In genomic region chr19:12871681-12872080, GRCh38 we compare ENCODE assay signal across 1 cellular context.
TF ChIP-seq lines count a peak whose summit lies in the region.

No MANE protein-coding gene starts in this region.

TF ChIP-seq in HEK293, 187 proteins besides CTCF, POLR2A, EP300 and RAD21 (continued from another document):
- TF ChIP-seq PRDM10 (tag by site-specific recombination; IDR thresholded peaks at IDR 0.05): peak; percentile 30
- TF ChIP-seq BCL11A (tag by site-specific recombination; IDR thresholded peaks at IDR 0.05; ENCODE audit: low read depth): no peak
- TF ChIP-seq ZBTB21 (tag by site-specific recombination; IDR thresholded peaks at IDR 0.05): peak; percentile 68
- no peak for TF ChIP-seq ZFP37 (tag by site-specific recombination; IDR thresholded peaks at IDR 0.05)
- TF ChIP-seq GLIS1 (tag by site-specific recombination; IDR thresholded peaks at IDR 0.05): peak; percentile 26; the same call in 1 of the 2 replicates
- TF ChIP-seq ZNF362 (tag by site-specific recombination; IDR thresholded peaks at IDR 0.05): peak; percentile 66; the same call in 1 of the 2 replicates
